ENCODE assay signal across 1 cellular context in the genomic region with DNA sequence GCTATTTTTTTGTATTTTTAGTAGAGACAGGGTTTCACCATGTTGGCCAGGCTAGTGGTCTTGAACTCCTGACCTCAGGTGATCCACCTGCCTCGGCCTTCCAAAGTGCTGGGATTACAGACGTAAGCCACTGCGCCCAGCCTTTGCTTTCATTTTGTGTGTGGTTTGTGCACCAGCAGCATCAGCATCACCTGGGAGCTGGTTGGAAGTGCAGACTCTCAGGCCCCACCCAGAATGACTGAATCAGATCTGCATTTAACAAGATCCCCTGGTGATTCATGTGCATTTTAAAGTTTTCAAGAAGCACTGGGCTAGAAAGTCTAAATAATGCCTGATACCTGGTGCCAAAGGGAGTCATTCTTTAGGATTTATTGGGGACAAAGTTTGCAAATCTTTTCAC.
TF ChIP-seq lines count a peak whose summit lies in the region.

No MANE protein-coding gene starts in this region.

TF ChIP-seq in H1, 55 proteins besides CTCF, POLR2A, EP300 and RAD21 (continued from another document):
- no peak for TF ChIP-seq TAF7 (optimal IDR thresholded peaks at IDR 0.05; ENCODE audit: borderline replicate concordance, low read depth, low read length)
- no peak for TF ChIP-seq SAP30 (IDR thresholded peaks at IDR 0.05; ENCODE audit: insufficient read depth, insufficient replicate concordance, low read length)
- no peak for TF ChIP-seq BCL11A (IDR thresholded peaks at IDR 0.05; ENCODE audit: low read depth in 2 of 2, low read length in 2 of 2)
- TF ChIP-seq TAF1 (IDR thresholded peaks at IDR 0.05; ENCODE audit: low read depth, low read length): no peak
- no peak for TF ChIP-seq SP2 (IDR thresholded peaks at IDR 0.05; ENCODE audit: low read length)
- no peak for TF ChIP-seq FOSL1 (IDR thresholded peaks at IDR 0.05; ENCODE audit: insufficient read depth, low read depth, low read length)
- no peak for TF ChIP-seq CHD1 (IDR thresholded peaks at IDR 0.05; ENCODE audit: low read depth, low read length)
- TF ChIP-seq CBX8 (IDR thresholded peaks at IDR 0.05; ENCODE audit: borderline replicate concordance, low read depth, low read length): no peak
- TF ChIP-seq BACH1 (IDR thresholded peaks at IDR 0.05; ENCODE audit: low read length): no peak
- no peak for TF ChIP-seq SUZ12 (IDR thresholded peaks at IDR 0.05; ENCODE audit: low read length)
- no peak for TF ChIP-seq HDAC2 (IDR thresholded peaks at IDR 0.05; ENCODE audit: borderline replicate concordance in 1 of 2, low read depth in 2 of 2, low read length in 2 of 2)
- TF ChIP-seq SIX5 (IDR thresholded peaks at IDR 0.05; ENCODE audit: low read depth, low read length): no peak
- no peak for TF ChIP-seq BRCA1 (IDR thresholded peaks at IDR 0.05; ENCODE audit: low read depth, low read length)
- no peak for TF ChIP-seq TEAD4 (IDR thresholded peaks at IDR 0.05; ENCODE audit: low read depth, low read length)
- TF ChIP-seq RBBP5 (IDR thresholded peaks at IDR 0.05; ENCODE audit: borderline replicate concordance, low read depth, low read length): no peak
